ENCODE assay signal across 9 cellular contexts in the genomic region with DNA sequence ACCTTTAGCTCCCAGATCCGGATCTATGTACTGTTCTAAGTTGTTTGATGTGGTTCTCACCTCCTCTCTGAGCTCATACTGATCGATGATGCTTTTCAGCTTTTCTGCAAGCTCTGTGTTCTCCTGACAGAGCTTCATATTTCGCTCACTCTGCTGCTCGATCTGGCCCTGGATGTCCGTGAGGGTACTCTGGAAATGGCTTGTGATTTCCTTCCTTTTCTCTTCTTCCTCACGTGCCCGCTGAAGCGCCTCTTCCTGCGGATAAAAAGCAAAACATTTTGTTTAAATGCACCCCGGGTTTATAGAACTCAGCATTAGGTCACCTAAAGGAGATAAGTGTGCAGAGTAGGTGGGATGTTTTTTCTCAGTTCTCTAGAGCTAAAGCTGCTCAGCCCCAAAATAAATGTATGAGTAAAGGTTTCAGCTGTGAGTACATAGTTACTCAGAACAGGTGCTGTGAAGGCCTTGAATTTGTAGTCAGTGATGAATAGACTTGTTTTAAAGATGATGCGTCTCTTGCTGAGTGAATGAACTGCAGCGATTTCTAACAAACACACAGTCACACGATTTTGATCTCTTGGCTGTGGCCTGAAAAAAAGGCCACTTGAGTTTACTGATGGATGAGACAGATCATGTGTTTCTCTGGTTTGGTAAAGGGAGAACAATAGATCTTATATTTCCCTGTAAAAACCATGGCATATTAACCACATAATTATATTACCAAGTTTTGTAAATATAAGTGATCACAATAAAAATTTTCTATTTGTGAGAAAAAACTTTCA. TPM values are rescaled to one million over a fixed set of nuclear protein-coding genes. Genes with fewer than 3 reads are reported as not detected.
A peak's percentile ranks its signal among the peaks of the same experiment; 100 is the strongest.
DNase-seq lines count a peak whose midpoint lies in the region; ATAC-seq, FAIRE-seq and TF ChIP-seq lines count a peak whose summit lies in the region.
"Had no signal": no experiment of that assay in that cellular context is flagged by ENCODE, and none has a peak within 500 bp of the region (broad histone marks: within the 10 kb centered on the region; RNA-seq: fewer than 3 reads in every experiment).

No MANE protein-coding gene starts in this region.

- no peak for FAIRE-seq in RCC 7860 (lab: Jason Lieb, UNC)

- H3K9ac ChIP-seq in BLaER1 treated with 17β-estradiol and CSF1 and Interleukin-3, amounts not matched to agents 10 nM and 100 nM: peak overlapping the region in 7 of 11 experiments; percentile 4 to 59 (median 37); a peak in 8 of 22 replicates

- no peaks in the 10 kb centered on the region for H3K9me3 Mint-ChIP-seq in activated CD4-positive, alpha-beta memory T cell treated with anti-CD3 and anti-CD28 coated beads for 36 hours
- H3K9me3 Mint-ChIP-seq: nephron had no signal

- TF ChIP-seq POLR2A in ovary (IDR thresholded peaks at IDR 0.05): no peak

- ATAC-seq in GM19395 (IDR thresholded peaks at IDR 0.05; ENCODE audit: unreplicated experiment) (peak; percentile 97), HG03432 (IDR thresholded peaks at IDR 0.05; ENCODE audit: unreplicated experiment) (peak; percentile 97), psoas muscle (peak; percentile 93 to 98 (median 98))

- DNase-seq in activated CD4-positive, alpha-beta memory T cell treated with anti-CD3 and anti-CD28 coated beads for 36 hours: peak; percentile 53
- DNase-seq in psoas muscle (no peak), RCC 7860 (ENCODE audit: low spot score) (no peak), ovary (no peak), retina (no peak)

- H3K9me3 ChIP-seq in BLaER1 treated with 17β-estradiol and CSF1 and Interleukin-3, amounts not matched to agents 10 nM and 100 nM (replicated peaks in 1 of 11): no peaks in the 10 kb centered on the region
- H3K9me3 ChIP-seq in psoas muscle (no peaks in the 10 kb centered on the region), ovary (no peaks in the 10 kb centered on the region)

- H4K20me1 ChIP-seq in BLaER1 treated with 17β-estradiol and CSF1 and Interleukin-3, amounts not matched to agents 10 nM and 100 nM: no peaks in the 10 kb centered on the region

- intact Hi-C loops in activated CD4-positive, alpha-beta memory T cell treated with anti-CD3 and anti-CD28 coated beads for 36 hours (cut with micrococcal nuclease): loop anchor here (1.0 to 5.0 kb wide), 6 partner anchors 12 to 275 kb away; a partner anchor contains a TSS
- intact Hi-C loops in psoas muscle (cut with DNase I) (loop anchor here in 1 of 2 donors (1.0 kb wide), 1 partner anchor 29 kb away; a partner anchor contains a TSS), ovary (cut with DNase I) (no loop called here)

- no peaks in the 10 kb centered on the region for H3K36me3 Mint-ChIP-seq in activated CD4-positive, alpha-beta memory T cell treated with anti-CD3 and anti-CD28 coated beads for 36 hours

- CTCF ChIA-PET in activated CD4-positive, alpha-beta memory T cell treated with anti-CD3 and anti-CD28 coated beads for 36 hours (lab: Charles Lee): interaction anchor here (0.7 to 2.2 kb wide), 12 partner anchors 12 to 274 kb away, joined by 3 to 10 read pairs (median 3); a partner anchor contains a TSS

- H3K4me1 Mint-ChIP-seq in activated CD4-positive, alpha-beta memory T cell treated with anti-CD3 and anti-CD28 coated beads for 36 hours (ENCODE audit: low read depth): peaks cover 39% of the 10 kb centered on the region

- peak overlapping the region in 4 of 11 experiments; percentile 24 to 39 (median 34); a peak in 4 of 22 replicates for H3K27ac ChIP-seq in BLaER1 treated with 17β-estradiol and CSF1 and Interleukin-3, amounts not matched to agents 10 nM and 100 nM
- H3K27ac ChIP-seq in psoas muscle (peak overlapping the region; percentile 93), ovary (no peak overlapping the region)

- H3K27me3 ChIP-seq in BLaER1 treated with 17β-estradiol and CSF1 and Interleukin-3, amounts not matched to agents 10 nM and 100 nM: no peaks in the 10 kb centered on the region
- H3K27me3 ChIP-seq in psoas muscle (ENCODE audit: insufficient read depth in 3 of 3, low read length in 2 of 3) (no peaks in the 10 kb centered on the region), ovary (no peaks in the 10 kb centered on the region)

- POLR2A ChIA-PET in activated CD4-positive, alpha-beta memory T cell treated with anti-CD3 and anti-CD28 coated beads for 36 hours (lab: Charles Lee): interaction anchor here (0.7 to 2.6 kb wide), 12 partner anchors 10 to 125 kb away, joined by 3 to 15 read pairs (median 4); a partner anchor contains a TSS

- 44 to 61% (median 52%) methylated on average over 13 of the region's 13 CpGs for WGBS in psoas muscle, 3 donors
- WGBS in ovary, 3 donors: 82 to 86% (median 86%) methylated on average over 13 of the region's 13 CpGs

- H3K4me3 ChIP-seq in BLaER1 treated with 17β-estradiol and CSF1 and Interleukin-3, amounts not matched to agents 10 nM and 100 nM: no peak overlapping the region
- H3K4me3 ChIP-seq in psoas muscle (no peak overlapping the region), ovary (no peak overlapping the region)

- peaks cover 0 to 27% (median 19%) of the 10 kb centered on the region in 11 experiments; a peak in 12 of 22 replicates for H3K36me3 ChIP-seq in BLaER1 treated with 17β-estradiol and CSF1 and Interleukin-3, amounts not matched to agents 10 nM and 100 nM
- H3K36me3 ChIP-seq in psoas muscle (ENCODE audit: insufficient read depth in 1 of 2, low read depth in 1 of 2) (peaks cover 0 to 52% of the 10 kb centered on the region in 2 donors), ovary (no peaks in the 10 kb centered on the region)

- peaks cover 12 to 25% (median 17%) of the 10 kb centered on the region in 10 experiments for H3K4me1 ChIP-seq in BLaER1 treated with 17β-estradiol and CSF1 and Interleukin-3, amounts not matched to agents 10 nM and 100 nM
- peaks cover 35% of the 10 kb centered on the region for H3K4me1 ChIP-seq in psoas muscle
- peaks cover 2% of the 10 kb centered on the region for H3K4me1 ChIP-seq in ovary (ENCODE audit: insufficient read depth)

- peak overlapping the region; percentile 38 to 85 (median 71) for H3K4me2 ChIP-seq in BLaER1 treated with 17β-estradiol and CSF1 and Interleukin-3, amounts not matched to agents 10 nM and 100 nM

- no peak for TF ChIP-seq EP300 in ovary (IDR thresholded peaks at IDR 0.05)

- no peaks in the 10 kb centered on the region for H3K27me3 Mint-ChIP-seq in activated CD4-positive, alpha-beta memory T cell treated with anti-CD3 and anti-CD28 coated beads for 36 hours

- H3K27ac Mint-ChIP-seq in activated CD4-positive, alpha-beta memory T cell treated with anti-CD3 and anti-CD28 coated beads for 36 hours: peak overlapping the region; percentile 89

- TF ChIP-seq CTCF in psoas muscle (IDR thresholded peaks at IDR 0.05) (no peak), ovary (IDR thresholded peaks at IDR 0.05) (no peak)

- H3K4me3 Mint-ChIP-seq in activated CD4-positive, alpha-beta memory T cell treated with anti-CD3 and anti-CD28 coated beads for 36 hours: peak overlapping the region; percentile 70
- H3K4me3 Mint-ChIP-seq: nephron had no signal

RNA-seq across cellular contexts. Expression of a gene that starts 29.1 kb away (rescaled TPM):
- total RNA-seq in activated CD4-positive, alpha-beta memory T cell treated with anti-CD3 and anti-CD28 coated beads for 36 hours: under 1 TPM; 0.17 to 0.31 TPM
- total RNA-seq in psoas muscle: 100 to 1,000 TPM; 128 to 230 (median 158) TPM
- 10 to 100 TPM in 2 of 3 donors, 1 to 10 TPM in 1; 1.8 to 40.7 (median 32.1) TPM for polyA plus RNA-seq in psoas muscle
- 1 to 10 TPM; 2.3 to 7.9 (median 3.4) TPM for total RNA-seq in ovary
- 1 to 10 TPM; 6.1 to 6.4 TPM for polyA plus RNA-seq in ovary

Comparison
In these comparisons a context has a peak if more than half of its experiments do, and no peak if none do; other contexts are left out.
1. RNA of a gene that starts 29.1 kb away (total RNA-seq): 128 to 230 TPM in psoas muscle; 2.3 to 7.9 TPM in ovary and 0.17 to 0.31 TPM in activated CD4-positive, alpha-beta memory T cell treated with anti-CD3 and anti-CD28 coated beads for 36 hours; every median in the first group is over 10 times any median in the second.
2. Peak in every context shown above with its lines, with median percentiles within 50 percentile points of each other: ATAC-seq.